In the genomic region with DNA sequence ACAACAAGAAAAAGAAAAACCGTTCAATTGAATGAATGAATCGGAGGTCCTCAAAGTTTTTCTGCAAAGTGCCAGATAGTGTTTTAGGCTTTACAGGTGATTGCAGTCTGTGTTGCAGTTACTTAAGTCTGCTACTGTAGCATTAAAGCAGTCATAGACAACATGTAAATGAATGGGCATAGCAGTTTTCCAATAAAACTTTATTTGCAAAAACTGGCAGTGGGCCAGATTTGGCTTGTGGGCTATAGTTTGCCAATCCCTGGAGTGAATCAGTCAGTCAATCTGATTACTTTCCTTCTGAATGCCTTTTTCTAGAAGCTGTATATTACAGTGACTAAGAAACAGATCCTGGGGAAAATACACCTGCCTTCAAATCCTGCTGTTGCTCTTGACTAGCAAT, we compare ENCODE assay signal across 6 cellular contexts.
"Had no signal": no experiment of that assay in that cellular context is flagged by ENCODE, and none has a peak within 500 bp of the region (broad histone marks: within the 10 kb centered on the region; RNA-seq: fewer than 3 reads in every experiment).

No MANE protein-coding gene starts in this region.

- FAIRE-seq: H54, HTR-8/SVneo had no signal

- H3K9ac ChIP-seq: GM23248 had no signal

- H3K27me3 Mint-ChIP-seq: IgD-negative memory B cell had no signal

- H3K27ac Mint-ChIP-seq: IgD-negative memory B cell had no signal

- H3K4me1 Mint-ChIP-seq: IgD-negative memory B cell had no signal

- H3K36me3 Mint-ChIP-seq: IgD-negative memory B cell had no signal

- H2AFZ ChIP-seq: GM23248 had no signal

- H3K4me3 ChIP-seq: GM23248 had no signal

- H3K27ac ChIP-seq: GM23248 had no signal

- DNase-seq: GM23248, H9, HCEC 1CT had no signal

- H3K4me3 Mint-ChIP-seq: H9, IgD-negative memory B cell had no signal
